ENCODE assay signal across 27 cellular contexts in the genomic region with DNA sequence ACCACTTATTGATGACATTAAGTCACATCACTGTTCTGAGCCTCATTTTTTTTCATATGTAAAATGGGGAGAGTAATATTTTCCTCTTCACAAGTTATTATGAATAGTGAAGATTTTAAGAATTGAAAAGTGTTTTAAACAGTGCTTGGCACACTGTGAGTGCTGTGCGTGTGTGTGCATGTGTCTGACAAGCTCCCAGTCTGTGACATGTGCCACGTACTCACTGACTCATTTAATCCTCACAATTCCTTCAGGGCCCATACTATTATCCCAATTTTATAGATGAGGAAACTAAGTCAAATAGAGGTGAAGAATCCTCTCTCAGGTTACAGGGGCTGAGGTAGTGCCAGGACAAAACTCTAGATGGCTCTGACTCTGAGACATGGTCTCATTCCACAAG.
"Had no signal": no experiment of that assay in that cellular context is flagged by ENCODE, and none has a peak within 500 bp of the region (broad histone marks: within the 10 kb centered on the region; RNA-seq: fewer than 3 reads in every experiment).

No MANE protein-coding gene starts in this region.

- H3K4me3 ChIP-seq: ascending aorta, esophagus squamous epithelium had no signal

- H3K9me3 ChIP-seq: ascending aorta, esophagus squamous epithelium had no signal

- H3K4me1 ChIP-seq: ascending aorta, esophagus squamous epithelium had no signal

- H3K27ac Mint-ChIP-seq: activated B cell treated with CpG ODN at 0.5 μM for 24 hours; activated CD8-positive, alpha-beta T cell treated with anti-CD3 and anti-CD28 coated beads for 36 hours; activated naive CD4-positive, alpha-beta T cell treated with anti-CD3 and anti-CD28 coated beads for 36 hours; activated naive CD4-positive, alpha-beta T cell treated with anti-CD3 and anti-CD28 coated beads, Interleukin-2, amount 50 U/mL, for 24 hours; activated naive CD8-positive, alpha-beta T cell treated with anti-CD3 and anti-CD28 coated beads for 36 hours; activated T-helper 1 cell treated with anti-CD3 and anti-CD28 coated beads, Interleukin-12 subunit alpha, Interleukin-12 subunit beta, Interleukin-2, Interleukin-4 antibody, amounts not matched to agents 30 ng/mL and 10 ng/mL and 1 ng/mL, durations not matched to agents 14 hours and 24 hours and 36 hours; activated T-helper 2 cell treated with anti-CD3 and anti-CD28 coated beads, Interferon-gamma antibody, Interleukin-2, Interleukin-4, amounts not matched to agents 10 μg/mL and 5 μg/mL and 100 μg/mL, durations not matched to agents 14 hours and 24 hours and 36 hours had no signal

- H3K27me3 Mint-ChIP-seq: activated B cell treated with CpG ODN at 0.5 μM for 24 hours; activated CD8-positive, alpha-beta T cell treated with anti-CD3 and anti-CD28 coated beads for 36 hours; activated naive CD4-positive, alpha-beta T cell treated with anti-CD3 and anti-CD28 coated beads, Interleukin-2, amount 50 U/mL, for 24 hours; activated naive CD8-positive, alpha-beta T cell treated with anti-CD3 and anti-CD28 coated beads for 36 hours; brain had no signal

- H3K36me3 Mint-ChIP-seq: activated naive CD4-positive, alpha-beta T cell treated with anti-CD3 and anti-CD28 coated beads, Interleukin-2, amount 50 U/mL, for 24 hours; activated naive CD8-positive, alpha-beta T cell treated with anti-CD3 and anti-CD28 coated beads for 36 hours; brain had no signal

- H3K27me3 ChIP-seq: ascending aorta, esophagus squamous epithelium had no signal

- H3K36me3 ChIP-seq: ascending aorta, esophagus squamous epithelium had no signal

- DNase-seq: activated B cell treated with CpG ODN at 0.5 μM for 24 hours; activated CD4-positive, alpha-beta T cell treated with anti-CD3 and anti-CD28 coated beads for 48 hours; activated CD4-positive, alpha-beta T cell treated with anti-CD3 and anti-CD28 coated beads, Interleukin-2, amount 50 U/mL, for 1 hour; activated CD4-positive, alpha-beta T cell treated with anti-CD3 and anti-CD28 coated beads, Interleukin-2, amount 50 U/mL, for 48 hours; activated CD8-positive, alpha-beta memory T cell treated with anti-CD3 and anti-CD28 coated beads for 24 hours; activated CD8-positive, alpha-beta memory T cell treated with anti-CD3 and anti-CD28 coated beads, Interleukin-2, amount 50 U/mL, for 4 hours; activated CD8-positive, alpha-beta T cell treated with anti-CD3 and anti-CD28 coated beads for 36 hours; activated effector memory CD4-positive, alpha-beta T cell treated with anti-CD3 and anti-CD28 coated beads, Interleukin-2, amount 50 U/mL, for 16 hours; activated naive CD4-positive, alpha-beta T cell treated with anti-CD3 and anti-CD28 coated beads for 36 hours; activated naive CD8-positive, alpha-beta T cell treated with anti-CD3 and anti-CD28 coated beads for 36 hours; activated T-cell treated with anti-CD3 and anti-CD28 coated beads, Interleukin-2, amount 50 U/mL, for 1 hour; activated T-cell treated with anti-CD3 and anti-CD28 coated beads, Interleukin-2, amount 50 U/mL, for 48 hours; caudate nucleus; cortex of kidney; dermis blood vessel endothelial cell; effector CD8-positive, alpha-beta T cell; erythroblast; esophagus squamous epithelium; head of caudate nucleus; T-helper 2 cell had no signal

- H3K27ac ChIP-seq: ascending aorta, esophagus squamous epithelium, VCaP had no signal

- H3K4me3 Mint-ChIP-seq: activated B cell treated with CpG ODN at 0.5 μM for 24 hours; activated CD8-positive, alpha-beta T cell treated with anti-CD3 and anti-CD28 coated beads for 36 hours; activated naive CD4-positive, alpha-beta T cell treated with anti-CD3 and anti-CD28 coated beads for 36 hours; activated naive CD4-positive, alpha-beta T cell treated with anti-CD3 and anti-CD28 coated beads, Interleukin-2, amount 50 U/mL, for 24 hours; activated naive CD8-positive, alpha-beta T cell treated with anti-CD3 and anti-CD28 coated beads for 36 hours; activated T-helper 1 cell treated with anti-CD3 and anti-CD28 coated beads, Interleukin-12 subunit alpha, Interleukin-12 subunit beta, Interleukin-2, Interleukin-4 antibody, amounts not matched to agents 30 ng/mL and 10 ng/mL and 1 ng/mL, durations not matched to agents 14 hours and 24 hours and 36 hours; brain had no signal

- H3K9me3 Mint-ChIP-seq: activated B cell treated with CpG ODN at 0.5 μM for 24 hours; activated CD8-positive, alpha-beta T cell treated with anti-CD3 and anti-CD28 coated beads for 36 hours; activated naive CD4-positive, alpha-beta T cell treated with anti-CD3 and anti-CD28 coated beads for 36 hours; activated naive CD4-positive, alpha-beta T cell treated with anti-CD3 and anti-CD28 coated beads, Interleukin-2, amount 50 U/mL, for 24 hours; activated naive CD8-positive, alpha-beta T cell treated with anti-CD3 and anti-CD28 coated beads for 36 hours; activated T-helper 1 cell treated with anti-CD3 and anti-CD28 coated beads, Interleukin-12 subunit alpha, Interleukin-12 subunit beta, Interleukin-2, Interleukin-4 antibody, amounts not matched to agents 30 ng/mL and 10 ng/mL and 1 ng/mL, durations not matched to agents 14 hours and 24 hours and 36 hours; activated T-helper 2 cell treated with anti-CD3 and anti-CD28 coated beads, Interferon-gamma antibody, Interleukin-2, Interleukin-4, amounts not matched to agents 10 μg/mL and 5 μg/mL and 100 μg/mL, durations not matched to agents 14 hours and 24 hours and 36 hours; brain had no signal

- ATAC-seq: activated CD4-positive, CD25-positive, alpha-beta regulatory T cell treated with anti-CD3 and anti-CD28 coated beads, Interleukin-2, amount 50 U/mL, for 24 hours; activated CD8-positive, alpha-beta T cell treated with anti-CD3 and anti-CD28 coated beads for 36 hours had no signal

- H3K4me1 Mint-ChIP-seq: activated B cell treated with CpG ODN at 0.5 μM for 24 hours; activated naive CD4-positive, alpha-beta T cell treated with anti-CD3 and anti-CD28 coated beads, Interleukin-2, amount 50 U/mL, for 24 hours; activated naive CD8-positive, alpha-beta T cell treated with anti-CD3 and anti-CD28 coated beads for 36 hours; brain had no signal
